ENCODE assay signal across 8 cellular contexts in genomic region chr10:87093461-87094372, GRCh38. TPM values are rescaled to one million over a fixed set of nuclear protein-coding genes. Genes with fewer than 3 reads are reported as not detected.
DNase-seq lines count a peak whose midpoint lies in the region; ATAC-seq and TF ChIP-seq lines count a peak whose summit lies in the region.

No MANE protein-coding gene starts in this region.

- TF ChIP-seq EP300 in stomach (IDR thresholded peaks at IDR 0.05) = no peak

- WGBS in stomach, 5 donors = 1 to 2% (median 1%) methylated on average over 24 to 41 of the region's 41 CpGs

- intact Hi-C loops in PC-9 (cut with micrococcal nuclease; ENCODE audit: unreplicated experiment) (loop anchor here (2.0 kb wide), 2 partner anchors 123 to 337 kb away; partner anchors contain the start of gene BMPR1A), stomach (cut with DNase I; ENCODE audit: low total_unique reads) (no loop called here)

- H3K4me3 Mint-ChIP-seq in neural progenitor cell = peak overlapping the region; percentile 98

- no peak for TF ChIP-seq CTCF in PC-9 (conservative IDR thresholded peaks at IDR 0.05)
- TF ChIP-seq CTCF in fibroblast of villous mesenchyme (IDR thresholded peaks at IDR 0.05; ENCODE audit: insufficient read depth, low read depth, low read length) = no peak
- TF ChIP-seq CTCF in neural progenitor cell (IDR thresholded peaks at IDR 0.05) = no peak
- no peak for TF ChIP-seq CTCF in stomach (IDR thresholded peaks at IDR 0.05)

- POLR2A ChIA-PET in PC-9 (lab: Charles Lee; ENCODE audit: unreplicated experiment) = interaction anchor here (0.6 to 0.9 kb wide), 4 partner anchors 12 to 136 kb away, joined by 3 to 6 read pairs (median 4); partner anchors contain the start of gene SNCG

- H3K4me2 ChIP-seq in PC-9 (peak overlapping the region; percentile 83), neural progenitor cell (peak overlapping the region; percentile 90)

- TF ChIP-seq POLR2A in stomach (IDR thresholded peaks at IDR 0.05) = no peak

- H3K27me3 Mint-ChIP-seq in neural progenitor cell (ENCODE audit: insufficient read depth, low read depth) = no peaks in the 10 kb centered on the region

- H3K4me1 Mint-ChIP-seq in neural progenitor cell = peaks cover 42% of the 10 kb centered on the region

- H3K4me3 ChIP-seq in PC-9 (peak overlapping the region; percentile 58), fibroblast of villous mesenchyme (ENCODE audit: low read depth, low read length) (peak overlapping the region; percentile 75), neural progenitor cell (peak overlapping the region; percentile 81), stomach (peak overlapping the region; percentile 59 to 86 (median 72))

- H2AFZ ChIP-seq in PC-9 (peak overlapping the region; percentile 23), neural progenitor cell (replicated peaks) (peak overlapping the region; percentile 23)

- H3K4me1 ChIP-seq in PC-9 (replicated peaks; ENCODE audit: insufficient read depth) (peaks cover 40% of the 10 kb centered on the region), neural progenitor cell (peaks cover 26% of the 10 kb centered on the region), stomach (peaks cover 37 to 70% (median 53%) of the 10 kb centered on the region in 4 donors)

- no peaks in the 10 kb centered on the region for H3K9me3 Mint-ChIP-seq in neural progenitor cell

- H3K9me3 ChIP-seq in PC-9 (ENCODE audit: insufficient read depth, low read depth) (no peaks in the 10 kb centered on the region), neural progenitor cell (ENCODE audit: low read depth) (no peaks in the 10 kb centered on the region), stomach (no peaks in the 10 kb centered on the region)

- BruUV-seq in PC-9 (replicated peaks; lab: Mats Ljungman, UMichigan) = no TSS peak

- peak overlapping the region; percentile 80 for H3K27ac ChIP-seq in PC-9
- H3K27ac ChIP-seq in neural progenitor cell = peak overlapping the region; percentile 75
- peak overlapping the region; percentile 90 to 100 (median 98) for H3K27ac ChIP-seq in stomach

- ATAC-seq in GM18861 (IDR thresholded peaks at IDR 0.05; ENCODE audit: unreplicated experiment) (peak; percentile 10), HG03095 (IDR thresholded peaks at IDR 0.05; ENCODE audit: unreplicated experiment) (peak; percentile 29)

- peak overlapping the region; percentile 74 for H3K27ac Mint-ChIP-seq in neural progenitor cell

- H3K27me3 ChIP-seq in PC-9 (ENCODE audit: insufficient read depth, low read depth) (no peaks in the 10 kb centered on the region), neural progenitor cell (no peaks in the 10 kb centered on the region), stomach (no peaks in the 10 kb centered on the region)

- peak overlapping the region; percentile 55 for H3K9ac ChIP-seq in neural progenitor cell

- H4K20me1 ChIP-seq in PC-9 (ENCODE audit: insufficient read depth) (no peaks in the 10 kb centered on the region), neural progenitor cell (ENCODE audit: low read depth) (peaks cover 29% of the 10 kb centered on the region)

- H3K79me2 ChIP-seq in PC-9 (ENCODE audit: low read depth) (peaks cover 67% of the 10 kb centered on the region), neural progenitor cell (ENCODE audit: low read depth) (peaks cover 83% of the 10 kb centered on the region)

- peaks cover 24% of the 10 kb centered on the region for H3F3A ChIP-seq in PC-9 (ENCODE audit: insufficient read depth, low read depth)
- H3F3A ChIP-seq in neural progenitor cell (ENCODE audit: low read depth) = peaks cover 31% of the 10 kb centered on the region

- H3K9me2 ChIP-seq in PC-9 (ENCODE audit: insufficient read depth) = no peaks in the 10 kb centered on the region

- H3K36me3 ChIP-seq in PC-9 (ENCODE audit: low read depth) = 0 out of 2 replicates have a peak, but pooled peaks cover 3% of the 10 kb centered on the region
- H3K36me3 ChIP-seq in neural progenitor cell = peaks cover 6% of the 10 kb centered on the region
- H3K36me3 ChIP-seq in stomach = peaks cover 0 to 19% (median 10%) of the 10 kb centered on the region in 4 donors

- H3K36me3 Mint-ChIP-seq in neural progenitor cell = peaks cover 11% of the 10 kb centered on the region

- DNase-seq in AG08395 (ENCODE audit: low spot score) (peak; percentile 31), PC-9 (peak; percentile 31 to 38), fibroblast of villous mesenchyme (ENCODE audit: low read depth) (peak; percentile 51), neural progenitor cell (ENCODE audit: low spot score) (peak; percentile 69), stomach (peak; percentile 63)
- peak; percentile 90 for DNase-seq in activated effector memory CD4-positive, alpha-beta T cell treated with anti-CD3 and anti-CD28 coated beads, Interleukin-2, amount 50 U/mL, for 16 hours

- CTCF ChIA-PET in PC-9 (lab: Charles Lee) = no interaction called here

RNA-seq across cellular contexts. Expression of gene GLUD1, which starts 0.9 kb away (rescaled TPM):
- total RNA-seq in PC-9 (2021) = 93.0 and 105 TPM in 2 replicates
- total RNA-seq in fibroblast of villous mesenchyme = 182 and 219 TPM in 2 replicates
- 174 and 181 TPM in 2 replicates for total RNA-seq in neural progenitor cell (ENCODE audit: low replicate concordance)
- 100 to 1,000 TPM in 2 of 5 donors, 10 to 100 TPM in 3; 56.2 to 260 (median 71.1) TPM for total RNA-seq in stomach
- polyA plus RNA-seq in stomach = 10 to 100 TPM; 50.6 to 76.8 (median 58.0) TPM

RNA-seq across cellular contexts. Expression of gene SHLD2, which starts 1.3 kb away (rescaled TPM):
- total RNA-seq in PC-9 (2021) = 11.3 and 15.9 TPM in 2 replicates
- total RNA-seq in fibroblast of villous mesenchyme = 39.3 and 40.6 TPM in 2 replicates
- 26.1 and 40.8 TPM in 2 replicates for total RNA-seq in neural progenitor cell (ENCODE audit: low replicate concordance)
- 10 to 100 TPM; 11.6 to 76.2 (median 39.1) TPM for total RNA-seq in stomach
- polyA plus RNA-seq in stomach = 10 to 100 TPM; 12.3 to 15.6 (median 13.4) TPM

Comparison
In these comparisons a context has a peak if more than half of its experiments do, and no peak if none do; other contexts are left out.
1. Peak in every context shown above with its lines: DNase-seq, ATAC-seq, H3K4me3 ChIP-seq and H3K27ac ChIP-seq.
2. DNase-seq: peak in every context shown above with its lines; median percentile 90 in activated effector memory CD4-positive, alpha-beta T cell treated with anti-CD3 and anti-CD28 coated beads, Interleukin-2, amount 50 U/mL, for 16 hours; 69 in neural progenitor cell; 63 in stomach; 51 in fibroblast of villous mesenchyme; 34 in PC-9; 31 in AG08395.